ENCODE assay signal across 10 cellular contexts in the genomic region with DNA sequence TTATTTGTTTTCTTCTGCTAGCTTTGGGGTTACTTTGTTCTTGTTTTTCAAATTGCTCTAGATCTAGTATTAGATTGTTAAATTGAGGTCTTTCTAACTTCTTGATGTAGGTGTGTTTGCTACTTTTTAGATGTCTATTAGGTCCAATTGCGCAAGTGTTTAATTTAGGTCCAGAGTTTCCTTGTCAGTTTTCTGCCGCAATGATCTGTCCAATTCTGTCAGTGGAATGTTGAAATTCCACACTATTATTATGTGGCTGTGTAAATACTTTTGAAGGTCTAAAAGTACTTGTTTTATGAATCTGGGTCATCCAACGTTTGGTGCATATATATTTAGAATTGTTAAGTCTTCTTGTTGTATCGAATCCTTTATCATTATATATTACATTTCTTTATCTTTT.
"Had no signal": no experiment of that assay in that cellular context is flagged by ENCODE, and none has a peak within 500 bp of the region (broad histone marks: within the 10 kb centered on the region; RNA-seq: fewer than 3 reads in every experiment).

No MANE protein-coding gene starts in this region.

- H3K9ac ChIP-seq: GM23248 had no signal

- H3K4me3 Mint-ChIP-seq: HFFc6 had no signal

- H3K27ac ChIP-seq: GM23248, HL-60 had no signal

- DNase-seq: GM23248, GOT3, H7, HFFc6, IMR-90, KG1 had no signal

- H3K9me3 Mint-ChIP-seq: HFFc6 had no signal

- H3K4me3 ChIP-seq: GM23248, HAP-1, K562 had no signal

- H3K4me1 ChIP-seq: HAP-1 had no signal

- H3K9me3 ChIP-seq: HAP-1 had no signal

- H3K27ac Mint-ChIP-seq: HFFc6 had no signal

- ATAC-seq: HCT116, K562 had no signal

- H3K36me3 ChIP-seq: HAP-1 had no signal
